ENCODE assay signal across 19 cellular contexts in the genomic region with DNA sequence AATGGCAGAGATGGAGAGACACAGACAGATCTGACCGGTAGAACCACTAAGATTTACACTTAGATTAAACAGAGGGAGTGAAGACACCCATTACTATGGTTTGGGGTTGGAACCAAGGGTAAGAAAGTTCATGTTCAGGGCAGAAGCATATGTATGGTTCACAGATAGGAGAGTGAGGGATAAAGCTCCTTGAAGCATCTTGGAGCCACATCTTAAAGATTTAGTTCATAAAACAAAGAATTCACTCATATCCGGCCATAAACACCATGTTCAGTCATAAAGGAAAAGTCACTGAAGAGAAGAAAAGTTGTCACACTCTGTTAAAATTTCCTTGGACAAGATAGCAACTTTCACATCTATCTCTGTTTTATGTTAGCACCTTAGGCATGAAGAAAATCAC. TPM values are rescaled to one million over a fixed set of nuclear protein-coding genes. Genes with fewer than 3 reads are reported as not detected.
DNase-seq lines count a peak whose midpoint lies in the region; ATAC-seq and TF ChIP-seq lines count a peak whose summit lies in the region.
"Had no signal": no experiment of that assay in that cellular context is flagged by ENCODE, and none has a peak within 500 bp of the region (broad histone marks: within the 10 kb centered on the region; RNA-seq: fewer than 3 reads in every experiment).

No MANE protein-coding gene starts in this region.

- peak; percentile 32 to 35 for ATAC-seq in activated T-cell treated with anti-CD3 and anti-CD28 coated beads, Interleukin-2, amount 50 U/mL, for 4 hours
- ATAC-seq in GM21619 (IDR thresholded peaks at IDR 0.05; ENCODE audit: unreplicated experiment), result peak; percentile 17
- no peak for ATAC-seq in stimulated activated memory B cell treated with anti-CD40 and anti-IgM and Interleukin-4, amounts not matched to agents 10 μg/mL and 1 μg/mL and 100 μg/mL, for 72 hours
- ATAC-seq in GM18870 (IDR thresholded peaks at IDR 0.05; ENCODE audit: unreplicated experiment), result no peak

- H3K4me1 ChIP-seq in OCI-LY1 (ENCODE audit: insufficient read depth, low read length, severe bottlenecking), result peaks cover 79% of the 10 kb centered on the region

- no peaks in the 10 kb centered on the region for H4K20me1 ChIP-seq in OCI-LY1 (ENCODE audit: insufficient read depth, low read length)

- no peak overlapping the region for H2AFZ ChIP-seq in OCI-LY1 (ENCODE audit: low read length)

- peaks cover 8% of the 10 kb centered on the region for H3K9me3 Mint-ChIP-seq in activated T-cell treated with anti-CD3 and anti-CD28 coated beads, Interleukin-2, amount 50 U/mL, for 4 hours
- peaks cover 2% of the 10 kb centered on the region for H3K9me3 Mint-ChIP-seq in stimulated activated memory B cell treated with anti-CD40 and anti-IgM and Interleukin-4, amounts not matched to agents 10 μg/mL and 1 μg/mL and 100 μg/mL, for 72 hours
- H3K9me3 Mint-ChIP-seq: dendritic cell treated with granulocyte-macrophage colony-stimulating factor and Interleukin-4, amounts not matched to agents 40 ng/mL and 50 ng/mL, for 4 days had no signal

- DNase-seq in activated T-cell treated with anti-CD3 and anti-CD28 coated beads, Interleukin-2, amount 50 U/mL, for 4 hours, result no peak
- DNase-seq in activated T-cell treated with anti-CD3 and anti-CD28 coated beads, Interleukin-2, amount 50 U/mL, for 48 hours, result no peak
- DNase-seq in NCI-H146 treated with DMSO at 0.1 percent for 48 hours (lab: John Stamatoyannopoulos, UW; ENCODE audit: unreplicated experiment) (no peak), retina (no peak)
- DNase-seq: anterior cingulate cortex, DMS153, KBM-7, NCI-H187 treated with DMSO at 0.1 percent for 48 hours, NCI-H774, Right ventricle myocardium superior, small intestine had no signal

- H3K4me1 Mint-ChIP-seq in activated T-cell treated with anti-CD3 and anti-CD28 coated beads, Interleukin-2, amount 50 U/mL, for 4 hours (ENCODE audit: low read depth), result peaks cover 56% of the 10 kb centered on the region
- peaks cover 51% of the 10 kb centered on the region for H3K4me1 Mint-ChIP-seq in stimulated activated memory B cell treated with anti-CD40 and anti-IgM and Interleukin-4, amounts not matched to agents 10 μg/mL and 1 μg/mL and 100 μg/mL, for 72 hours

- H3K9me2 ChIP-seq in OCI-LY1 (ENCODE audit: low read depth, low read length), result no peaks in the 10 kb centered on the region

- no peak overlapping the region for H3K27ac Mint-ChIP-seq in stimulated activated memory B cell treated with anti-CD40 and anti-IgM and Interleukin-4, amounts not matched to agents 10 μg/mL and 1 μg/mL and 100 μg/mL, for 72 hours
- H3K27ac Mint-ChIP-seq: dendritic cell treated with granulocyte-macrophage colony-stimulating factor and Interleukin-4, amounts not matched to agents 40 ng/mL and 50 ng/mL, for 4 days had no signal

- peak overlapping the region; percentile 93 for H3K27ac ChIP-seq in OCI-LY1 (ENCODE audit: low read depth, low read length, poor library complexity, severe bottlenecking)

- TF ChIP-seq CTCF in OCI-LY1 (IDR thresholded peaks at IDR 0.05; ENCODE audit: low read length), result no peak

- no peaks in the 10 kb centered on the region for H3K27me3 Mint-ChIP-seq in activated T-cell treated with anti-CD3 and anti-CD28 coated beads, Interleukin-2, amount 50 U/mL, for 4 hours (ENCODE audit: low read depth)
- no peaks in the 10 kb centered on the region for H3K27me3 Mint-ChIP-seq in stimulated activated memory B cell treated with anti-CD40 and anti-IgM and Interleukin-4, amounts not matched to agents 10 μg/mL and 1 μg/mL and 100 μg/mL, for 72 hours
- H3K27me3 Mint-ChIP-seq: dendritic cell treated with granulocyte-macrophage colony-stimulating factor and Interleukin-4, amounts not matched to agents 40 ng/mL and 50 ng/mL, for 4 days had no signal

- peaks cover 8% of the 10 kb centered on the region; the same call in 1 of the 2 replicates for H3F3A ChIP-seq in OCI-LY1 (ENCODE audit: insufficient read depth, low read length)

- H3K4me3 ChIP-seq in OCI-LY1 (ENCODE audit: low read depth, low read length, poor library complexity, severe bottlenecking), result peak overlapping the region; percentile 48

- H3K9ac ChIP-seq in OCI-LY1 (ENCODE audit: low read length), result peak overlapping the region; percentile 72

- H3K4me2 ChIP-seq in OCI-LY1 (ENCODE audit: low read length), result peak overlapping the region; percentile 71

- no peaks in the 10 kb centered on the region for H3K27me3 ChIP-seq in OCI-LY1 (ENCODE audit: insufficient read depth, low read length)

- 0 out of 2 replicates have a peak, but pooled peaks cover 6% of the 10 kb centered on the region for H3K9me3 ChIP-seq in OCI-LY1 (ENCODE audit: low read length)

- peaks cover 60% of the 10 kb centered on the region for H3K36me3 ChIP-seq in OCI-LY1 (ENCODE audit: insufficient read depth, low read length)

- peak overlapping the region; percentile 2 for H3K4me3 Mint-ChIP-seq in activated T-cell treated with anti-CD3 and anti-CD28 coated beads, Interleukin-2, amount 50 U/mL, for 4 hours
- peak overlapping the region; percentile 53 for H3K4me3 Mint-ChIP-seq in stimulated activated memory B cell treated with anti-CD40 and anti-IgM and Interleukin-4, amounts not matched to agents 10 μg/mL and 1 μg/mL and 100 μg/mL, for 72 hours
- H3K4me3 Mint-ChIP-seq: dendritic cell treated with granulocyte-macrophage colony-stimulating factor and Interleukin-4, amounts not matched to agents 40 ng/mL and 50 ng/mL, for 4 days had no signal

- peaks cover 57% of the 10 kb centered on the region for H3K79me2 ChIP-seq in OCI-LY1 (ENCODE audit: insufficient read depth, low read length)

- H3K36me3 Mint-ChIP-seq in activated T-cell treated with anti-CD3 and anti-CD28 coated beads, Interleukin-2, amount 50 U/mL, for 4 hours (ENCODE audit: insufficient read depth), result peaks cover 32% of the 10 kb centered on the region
- H3K36me3 Mint-ChIP-seq in stimulated activated memory B cell treated with anti-CD40 and anti-IgM and Interleukin-4, amounts not matched to agents 10 μg/mL and 1 μg/mL and 100 μg/mL, for 72 hours, result peaks cover 46% of the 10 kb centered on the region

RNA-seq across cellular contexts. Expression of gene STX7, which starts 18.0 kb away (rescaled TPM):
- total RNA-seq in activated T-cell treated with anti-CD3 and anti-CD28 coated beads, Interleukin-2, amount 50 U/mL, for 4 hours, result 10 to 100 TPM in 1 of 3 donors, 1 to 10 TPM in 2; 6.7 to 11.0 (median 7.9) TPM

RNA-seq across cellular contexts. Expression of gene TAAR9, which starts 43.1 kb away (rescaled TPM):
- total RNA-seq in activated T-cell treated with anti-CD3 and anti-CD28 coated beads, Interleukin-2, amount 50 U/mL, for 4 hours, result not detected
- total RNA-seq: lung microvascular endothelial cell, osteoblast, Right ventricle myocardium superior, ureter had no signal

RNA-seq across cellular contexts. Expression of gene TAAR8, which starts 57.5 kb away (rescaled TPM):
- not detected for total RNA-seq in activated T-cell treated with anti-CD3 and anti-CD28 coated beads, Interleukin-2, amount 50 U/mL, for 4 hours
- total RNA-seq: lung microvascular endothelial cell, osteoblast, Right ventricle myocardium superior, ureter had no signal

Comparison
In these comparisons a context has a peak if more than half of its experiments do, and no peak if none do; other contexts are left out.
1. ATAC-seq: peak in activated T-cell treated with anti-CD3 and anti-CD28 coated beads, Interleukin-2, amount 50 U/mL, for 4 hours (2 of 2) and GM21619 (single experiment); none in stimulated activated memory B cell treated with anti-CD40 and anti-IgM and Interleukin-4, amounts not matched to agents 10 μg/mL and 1 μg/mL and 100 μg/mL, for 72 hours (single experiment) and GM18870 (single experiment).